In the genomic region with DNA sequence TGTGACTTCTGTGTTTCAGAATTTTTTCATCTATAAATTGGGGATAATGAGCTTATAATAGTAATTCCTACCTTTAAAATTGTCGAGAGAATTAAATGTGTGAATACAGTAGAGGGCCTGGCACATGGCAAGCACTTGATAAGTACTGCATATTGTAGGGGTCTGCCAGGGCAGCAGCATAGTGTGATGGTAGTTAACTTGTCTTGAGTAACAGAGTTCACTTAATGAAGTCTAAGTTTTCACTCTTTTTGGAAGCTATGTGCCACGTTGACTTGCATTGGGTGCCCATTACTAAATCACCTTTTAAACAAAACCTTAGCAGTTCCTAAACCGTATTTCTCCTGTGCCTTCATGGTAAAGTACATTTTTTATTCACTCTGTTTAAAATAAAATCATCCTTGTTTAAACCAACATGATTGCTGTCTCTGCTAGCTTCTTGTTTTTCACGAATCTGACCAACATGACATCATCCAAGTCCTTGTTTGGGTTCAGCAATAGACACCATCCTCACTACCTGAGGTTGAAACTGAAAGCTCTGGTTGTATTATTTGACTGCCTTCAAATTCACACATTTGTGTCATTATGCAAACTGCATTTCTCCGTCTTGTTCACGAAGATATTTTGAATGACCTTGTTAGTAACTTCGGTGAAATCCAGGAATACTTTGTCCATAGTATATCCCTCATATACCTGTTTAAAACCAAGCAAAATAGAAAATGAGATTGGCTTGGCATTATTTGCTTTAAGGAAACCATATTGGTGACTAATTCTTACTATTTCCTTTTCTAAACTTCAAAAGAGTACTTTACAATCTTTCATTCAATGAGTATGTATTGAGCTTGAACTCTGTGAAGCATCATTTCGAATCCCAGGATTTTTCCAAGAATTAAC, we compare ENCODE assay signal across 11 cellular contexts.
DNase-seq lines count a peak whose midpoint lies in the region; ATAC-seq, FAIRE-seq and TF ChIP-seq lines count a peak whose summit lies in the region.
"Had no signal": no experiment of that assay in that cellular context is flagged by ENCODE, and none has a peak within 500 bp of the region (broad histone marks: within the 10 kb centered on the region; RNA-seq: fewer than 3 reads in every experiment).

No MANE protein-coding gene starts in this region.

- no peaks in the 10 kb centered on the region for H4K20me1 ChIP-seq in PC-3 (ENCODE audit: low read length)

- DNase-seq in PC-3 (peak; percentile 19), hippocampal formation (lab: John Stamatoyannopoulos, UW) (no peak), kidney (no peak), upper lobe of right lung (no peak), lower leg skin (ENCODE audit: low spot score in 2 of 2) (no peak)
- DNase-seq: activated naive CD4-positive, alpha-beta T cell; effector memory CD4-positive, alpha-beta T cell; MG63 had no signal

- H3K36me3 ChIP-seq in PC-3 (ENCODE audit: low read depth, low read length) = no peaks in the 10 kb centered on the region
- H3K36me3 ChIP-seq in kidney (ENCODE audit: control insufficient read depth in 1 of 2, insufficient read depth in 2 of 2, low read length in 2 of 2) = no peaks in the 10 kb centered on the region
- no peaks in the 10 kb centered on the region for H3K36me3 ChIP-seq in upper lobe of right lung
- H3K36me3 ChIP-seq: MG63 had no signal

- peaks cover 8% of the 10 kb centered on the region for H3K4me1 ChIP-seq in PC-3 (ENCODE audit: insufficient read depth, low read length)
- H3K4me1 ChIP-seq in kidney (ENCODE audit: control insufficient read depth in 1 of 2, insufficient read depth in 1 of 2, low read depth in 1 of 2, low read length in 2 of 2) = no peaks in the 10 kb centered on the region
- H3K4me1 ChIP-seq in upper lobe of right lung = no peaks in the 10 kb centered on the region

- H3F3A ChIP-seq in PC-3 (ENCODE audit: low read length, unreplicated experiment) = no peaks in the 10 kb centered on the region

- POLR2A ChIA-PET in PC-3 (lab: Charles Lee; ENCODE audit: unreplicated experiment) = interaction anchor here (0.5 kb wide), 1 partner anchor 9 kb away, joined by 3 read pairs; no protein-coding TSS in a partner anchor

- H3K9me3 ChIP-seq in PC-3 (ENCODE audit: low read length) (no peaks in the 10 kb centered on the region), kidney (ENCODE audit: control insufficient read depth in 1 of 2, low read length in 2 of 2) (no peaks in the 10 kb centered on the region), upper lobe of right lung (no peaks in the 10 kb centered on the region)
- H3K9me3 ChIP-seq: MG63 had no signal

- intact Hi-C loops in PC-3 (cut with micrococcal nuclease) (loop anchor here (5.0 kb wide), 1 partner anchor 148 kb away; no protein-coding TSS in a partner anchor), kidney (cut with DNase I) (no loop called here), upper lobe of right lung (cut with DNase I) (no loop called here), lower leg skin (cut with DNase I; ENCODE audit: low total_unique reads) (no loop called here)

- no peak for TF ChIP-seq POLR2A in lower leg skin (IDR thresholded peaks at IDR 0.05)

- H3K9ac ChIP-seq in PC-3 (ENCODE audit: low read length) (no peak overlapping the region), kidney (ENCODE audit: low read length in 2 of 2) (no peak overlapping the region)

- H3K79me2 ChIP-seq in PC-3 (ENCODE audit: low read length) = no peaks in the 10 kb centered on the region

- no peak overlapping the region for H2AFZ ChIP-seq in PC-3 (ENCODE audit: low read length)

- H3K27ac ChIP-seq in PC-3 (ENCODE audit: low read length) = no peak overlapping the region
- no peak overlapping the region for H3K27ac ChIP-seq in kidney (ENCODE audit: low read depth in 2 of 2, low read length in 2 of 2)
- no peak overlapping the region for H3K27ac ChIP-seq in upper lobe of right lung

- ATAC-seq in GM18861 (IDR thresholded peaks at IDR 0.05; ENCODE audit: unreplicated experiment) (peak; percentile 98), GM21381 (IDR thresholded peaks at IDR 0.05; ENCODE audit: unreplicated experiment) (peak; percentile 100), HG03045 (IDR thresholded peaks at IDR 0.05; ENCODE audit: unreplicated experiment) (peak; percentile 96), PC-3 (peak; percentile 45), upper lobe of right lung (no peak)

- 90 to 91% methylated on average over 8 of the region's 8 CpGs for WGBS in lower leg skin, 2 donors

- H3K27me3 ChIP-seq in PC-3 (ENCODE audit: low read length) = no peaks in the 10 kb centered on the region
- no peaks in the 10 kb centered on the region for H3K27me3 ChIP-seq in upper lobe of right lung
- H3K27me3 ChIP-seq: MG63 had no signal

- no peaks in the 10 kb centered on the region for H3K9me2 ChIP-seq in PC-3 (replicated peaks; ENCODE audit: low read length)

- no peak for FAIRE-seq in kidney (lab: Jason Lieb, UNC)

- CTCF ChIA-PET in PC-3 (lab: Charles Lee) = interaction anchor here (0.6 kb wide), 1 partner anchor 8 kb away, joined by 5 read pairs; no protein-coding TSS in a partner anchor

- TF ChIP-seq CTCF in PC-3 (conservative IDR thresholded peaks at IDR 0.05; ENCODE audit: low read depth, low read length) (no peak), kidney (IDR thresholded peaks at IDR 0.05; ENCODE audit: borderline replicate concordance, extremely low read depth, insufficient read depth) (no peak), upper lobe of right lung (IDR thresholded peaks at IDR 0.05) (no peak), lower leg skin (IDR thresholded peaks at IDR 0.05) (no peak)

- H3K4me2 ChIP-seq in PC-3 (ENCODE audit: low read length) = no peak overlapping the region

- H3K4me3 ChIP-seq in PC-3 (ENCODE audit: low read length) (no peak overlapping the region), kidney (ENCODE audit: low read length in 2 of 2) (no peak overlapping the region), upper lobe of right lung (no peak overlapping the region), lower leg skin (ENCODE audit: low read depth, poor library complexity, severe bottlenecking) (no peak overlapping the region)
- H3K4me3 ChIP-seq: MG63 had no signal

- BruUV-seq in PC-3 (replicated peaks; lab: Mats Ljungman, UMichigan) = no TSS peak
